In genomic region chr10:88226027-88226690, GRCh38 we compare ENCODE assay signal across 23 cellular contexts.
"Had no signal": no experiment of that assay in that cellular context is flagged by ENCODE, and none has a peak within 500 bp of the region (broad histone marks: within the 10 kb centered on the region; RNA-seq: fewer than 3 reads in every experiment).

No MANE protein-coding gene starts in this region.

- ATAC-seq: activated CD4-positive, CD25-positive, alpha-beta regulatory T cell treated with anti-CD3 and anti-CD28 coated beads, Interleukin-2, amount 50 U/mL, for 24 hours; activated naive CD4-positive, alpha-beta T cell treated with anti-CD3 and anti-CD28 coated beads, Interleukin-2, amount 50 U/mL, for 72 hours; effector memory CD8-positive, alpha-beta T cell; left lung; naive thymus-derived CD8-positive, alpha-beta T cell; stimulated activated naive B cell treated with anti-CD40 and anti-IgM and Interleukin-4, amounts not matched to agents 10 μg/mL and 1 μg/mL and 100 μg/mL, for 72 hours had no signal

- DNase-seq: activated CD4-positive, alpha-beta T cell treated with anti-CD3 and anti-CD28 coated beads, Interleukin-2, amount 10 ng/mL, durations not matched to agents 7 days and 5 days; activated CD8-positive, alpha-beta memory T cell treated with anti-CD3 and anti-CD28 coated beads for 24 hours; activated CD8-positive, alpha-beta memory T cell treated with anti-CD3 and anti-CD28 coated beads, Interleukin-2, amount 50 U/mL, for 48 hours; activated effector memory CD4-positive, alpha-beta T cell treated with Interleukin-2 at 50 U/mL for 16 hours; activated T-cell treated with anti-CD3 and anti-CD28 coated beads, Interleukin-2, amount 50 U/mL, for 48 hours; adrenal gland; dermis blood vessel endothelial cell; effector memory CD8-positive, alpha-beta T cell; foreskin fibroblast; glutamatergic neuron; left lung; naive thymus-derived CD8-positive, alpha-beta T cell; ovary; psoas muscle; sigmoid colon; spleen; stimulated activated naive B cell treated with anti-CD40 and anti-IgM and Interleukin-4, amounts not matched to agents 10 μg/mL and 1 μg/mL and 100 μg/mL, for 72 hours; thyroid gland had no signal

- H3K27ac Mint-ChIP-seq: activated CD4-positive, alpha-beta T cell treated with anti-CD3 and anti-CD28 coated beads, Interleukin-2, amount 10 ng/mL, durations not matched to agents 7 days and 5 days; activated naive CD4-positive, alpha-beta T cell treated with anti-CD3 and anti-CD28 coated beads, Interleukin-2, amount 50 U/mL, for 72 hours; effector memory CD8-positive, alpha-beta T cell; memory B cell; stimulated activated naive B cell treated with anti-CD40 and anti-IgM and Interleukin-4, amounts not matched to agents 10 μg/mL and 1 μg/mL and 100 μg/mL, for 72 hours had no signal

- H3K27me3 ChIP-seq: adrenal gland, left lung, ovary, sigmoid colon, spleen, thyroid gland had no signal

- FAIRE-seq: keratinocyte had no signal

- H3K4me1 Mint-ChIP-seq: activated CD4-positive, alpha-beta T cell treated with anti-CD3 and anti-CD28 coated beads, Interleukin-2, amount 10 ng/mL, durations not matched to agents 7 days and 5 days had no signal

- H3K4me1 ChIP-seq: left lung, sigmoid colon, spleen had no signal

- H3K4me3 Mint-ChIP-seq: activated CD4-positive, alpha-beta T cell treated with anti-CD3 and anti-CD28 coated beads, Interleukin-2, amount 10 ng/mL, durations not matched to agents 7 days and 5 days; effector memory CD8-positive, alpha-beta T cell; memory B cell; naive thymus-derived CD8-positive, alpha-beta T cell; stimulated activated naive B cell treated with anti-CD40 and anti-IgM and Interleukin-4, amounts not matched to agents 10 μg/mL and 1 μg/mL and 100 μg/mL, for 72 hours had no signal

- H3K27ac ChIP-seq: epithelial cell of prostate, left lung, ovary had no signal

- H3K9me3 Mint-ChIP-seq: effector memory CD8-positive, alpha-beta T cell had no signal

- H3K9me3 ChIP-seq: adrenal gland, left lung, ovary, psoas muscle, sigmoid colon, thyroid gland had no signal

- H3K36me3 ChIP-seq: adrenal gland, left lung, ovary, sigmoid colon, spleen, thyroid gland had no signal

- H3K27me3 Mint-ChIP-seq: effector memory CD8-positive, alpha-beta T cell; memory B cell; naive thymus-derived CD8-positive, alpha-beta T cell; stimulated activated naive B cell treated with anti-CD40 and anti-IgM and Interleukin-4, amounts not matched to agents 10 μg/mL and 1 μg/mL and 100 μg/mL, for 72 hours had no signal

- H3K4me3 ChIP-seq: adrenal gland, left lung, ovary, psoas muscle, sigmoid colon, spleen, thyroid gland had no signal
